35 cellular contexts compared by ENCODE assay signal in the genomic region with DNA sequence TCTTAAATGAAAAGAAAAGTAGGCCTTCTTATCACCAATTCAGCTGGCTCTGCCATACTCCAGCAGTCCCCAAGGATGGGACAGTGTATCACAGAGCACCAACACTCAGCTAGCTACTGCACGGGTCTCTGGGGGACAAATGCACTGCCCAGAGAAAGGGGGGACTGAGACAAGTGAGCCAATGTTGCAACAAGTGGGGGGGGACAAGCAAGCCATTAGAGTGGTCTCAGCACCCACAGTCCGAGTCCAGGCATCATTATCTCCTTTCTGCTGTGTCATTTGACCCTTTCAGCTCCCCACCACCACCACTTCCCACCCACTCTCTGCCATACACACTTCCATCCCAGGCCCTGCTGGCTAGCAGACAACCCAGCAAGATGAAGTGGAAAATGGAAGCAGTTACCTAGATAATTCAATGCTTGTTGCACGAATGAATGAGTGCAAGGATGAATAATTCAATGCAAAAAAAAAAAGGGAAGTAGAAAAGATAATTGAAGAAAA. TPM values are rescaled to one million over a fixed set of nuclear protein-coding genes. Genes with fewer than 3 reads are reported as not detected.
"Had no signal": no experiment of that assay in that cellular context is flagged by ENCODE, and none has a peak within 500 bp of the region (broad histone marks: within the 10 kb centered on the region; RNA-seq: fewer than 3 reads in every experiment).

No MANE protein-coding gene starts in this region.

- ATAC-seq: activated CD8-positive, alpha-beta T cell treated with anti-CD3 and anti-CD28 coated beads for 36 hours; activated naive CD4-positive, alpha-beta T cell treated with anti-CD3 and anti-CD28 coated beads, Interleukin-2, amount 50 U/mL, for 72 hours; activated T-cell treated with anti-CD3 and anti-CD28 coated beads, Interleukin-2, amount 50 U/mL, for 4 hours; activated T-cell treated with anti-CD3 and anti-CD28 coated beads, Interleukin-2, amount 50 U/mL, for 72 hours; activated T-helper 17 cell treated with anti-CD3 and anti-CD28 coated beads, Interleukin-2, amount 50 U/mL, for 72 hours; body of pancreas had no signal

- FAIRE-seq: astrocyte, TTC549 had no signal

- H3K27ac ChIP-seq: adrenal gland, body of pancreas, brain microvascular endothelial cell, breast epithelium, VCaP had no signal

- H3K4me3 ChIP-seq: adrenal gland, body of pancreas, breast epithelium had no signal

- DNase-seq: activated B cell treated with CpG ODN at 0.5 μM for 24 hours; activated CD4-positive, alpha-beta memory T cell treated with anti-CD3 and anti-CD28 coated beads for 36 hours; activated CD4-positive, alpha-beta T cell treated with anti-CD3 and anti-CD28 coated beads for 4 hours; activated CD4-positive, alpha-beta T cell treated with anti-CD3 and anti-CD28 coated beads, Interleukin-2, amount 10 ng/mL, durations not matched to agents 24 days and 14 days; activated CD4-positive, alpha-beta T cell treated with anti-CD3 and anti-CD28 coated beads, Interleukin-2, amount 50 U/mL, for 1 hour; activated CD4-positive, alpha-beta T cell treated with anti-CD3 and anti-CD28 coated beads, Interleukin-2, amount 50 U/mL, for 4 hours; activated CD4-positive, CD25-positive, alpha-beta regulatory T cell treated with anti-CD3 and anti-CD28 coated beads, Interleukin-2, amount 50 U/mL, for 72 hours; activated CD8-positive, alpha-beta memory T cell treated with anti-CD3 and anti-CD28 coated beads, Interleukin-2, amount 50 U/mL, for 4 hours; activated CD8-positive, alpha-beta T cell treated with anti-CD3 and anti-CD28 coated beads for 36 hours; activated effector memory CD4-positive, alpha-beta T cell treated with anti-CD3 and anti-CD28 coated beads, Interleukin-2, amount 50 U/mL, for 16 hours; activated gamma-delta T cell treated with Interleukin-2 at 50 U/mL for 16 hours; activated naive CD4-positive, alpha-beta T cell; activated naive CD4-positive, alpha-beta T cell treated with anti-CD3 and anti-CD28 coated beads for 36 hours; activated naive CD4-positive, alpha-beta T cell treated with anti-CD3 and anti-CD28 coated beads, Interleukin-2, amount 50 U/mL, for 16 hours; activated naive CD8-positive, alpha-beta T cell treated with anti-CD3 and anti-CD28 coated beads for 36 hours; activated T-cell treated with anti-CD3 and anti-CD28 coated beads for 4 hours; activated T-cell treated with anti-CD3 and anti-CD28 coated beads, Interleukin-2, amount 50 U/mL, for 1 hour; activated T-cell treated with anti-CD3 and anti-CD28 coated beads, Interleukin-2, amount 50 U/mL, for 4 hours; activated T-cell treated with anti-CD3 and anti-CD28 coated beads, Interleukin-2, amount 50 U/mL, for 72 hours; adrenal gland; amniotic stem cell; aorta; body of pancreas; brain microvascular endothelial cell; central memory CD4-positive, alpha-beta T cell; T-helper 1 cell; T-helper 2 cell; T-helper 9 cell had no signal

- H3K36me3 ChIP-seq: adrenal gland, brain microvascular endothelial cell, breast epithelium had no signal

- H3K9me3 ChIP-seq: adrenal gland, body of pancreas, breast epithelium had no signal

RNA-seq across cellular contexts. Expression of a gene that starts 7.0 kb away (rescaled TPM):
- total RNA-seq: activated B cell treated with CpG ODN at 0.5 μM for 24 hours; activated CD4-positive, alpha-beta memory T cell treated with anti-CD3 and anti-CD28 coated beads for 36 hours; activated CD4-positive, alpha-beta T cell treated with anti-CD3 and anti-CD28 coated beads, Interleukin-2, amount 10 ng/mL, durations not matched to agents 24 days and 14 days; activated naive CD4-positive, alpha-beta T cell treated with anti-CD3 and anti-CD28 coated beads for 36 hours; activated naive CD4-positive, alpha-beta T cell treated with anti-CD3 and anti-CD28 coated beads, Interleukin-2, amount 50 U/mL, for 72 hours; activated T-cell treated with anti-CD3 and anti-CD28 coated beads, Interleukin-2, amount 50 U/mL, for 72 hours; activated T-helper 1 cell treated with anti-CD3 and anti-CD28 coated beads, Interleukin-12 subunit alpha, Interleukin-12 subunit beta, Interleukin-2, Interleukin-4 antibody, amounts not matched to agents 30 ng/mL and 10 ng/mL and 1 ng/mL, durations not matched to agents 14 hours and 24 hours and 36 hours; activated T-helper 17 cell treated with anti-CD3 and anti-CD28 coated beads, Interleukin-2, amount 50 U/mL, for 72 hours; body of pancreas had no signal
